ENCODE assay signal across 1 cellular context in the genomic region with DNA sequence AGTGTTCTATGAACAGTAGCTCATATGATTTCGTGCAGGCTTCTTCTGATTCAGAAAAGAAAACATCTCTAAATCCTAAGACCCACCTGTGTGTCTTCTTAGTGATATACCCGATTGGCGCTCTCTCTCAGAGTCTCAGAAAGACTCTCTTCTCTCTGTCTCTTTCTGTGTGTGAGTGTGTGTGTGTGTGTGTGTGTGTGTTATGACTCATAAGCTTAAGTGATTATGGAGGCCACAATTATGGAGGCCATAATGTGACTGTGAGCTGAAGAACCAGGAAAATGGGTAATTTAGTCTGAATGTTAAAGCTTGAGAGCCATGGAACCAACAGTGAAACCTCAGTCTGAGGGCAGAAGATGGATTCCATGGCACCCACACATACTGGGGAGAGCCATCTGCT.
TF ChIP-seq lines count a peak whose summit lies in the region.

No MANE protein-coding gene starts in this region.

TF ChIP-seq in K562, 482 proteins besides CTCF, POLR2A, EP300 and RAD21:
- TF ChIP-seq FOXA3 (CRISPR knock-in tag; conservative IDR thresholded peaks at IDR 0.05 in 1 of 2, IDR thresholded peaks at IDR 0.05 in 1 of 2) = no peak
- peak; percentile 38; the same call in 1 of the 2 replicates for TF ChIP-seq JUND (IDR thresholded peaks at IDR 0.05; ENCODE audit: borderline replicate concordance, low read depth, low read length)
- TF ChIP-seq JUND (tag; IDR thresholded peaks at IDR 0.05; ENCODE audit: borderline replicate concordance, low read depth, low read length) = 0 out of 3 replicates have a peak, but pooled peaks have one; percentile 34
- TF ChIP-seq SAFB (IDR thresholded peaks at IDR 0.05; ENCODE audit: borderline replicate concordance, low read depth, low read length) = no peak
- TF ChIP-seq FOSL1 (tag; conservative IDR thresholded peaks at IDR 0.05) = peak; percentile 62
- no peak for TF ChIP-seq PRMT5 (CRISPR knock-in tag; IDR thresholded peaks at IDR 0.05)
- no peak for TF ChIP-seq STAT5B (CRISPR knock-in tag; IDR thresholded peaks at IDR 0.05)
- TF ChIP-seq POU5F1 (IDR thresholded peaks at IDR 0.05; ENCODE audit: borderline replicate concordance, low read depth, low read length, partially characterized antibody) = no peak
